ENCODE assay signal across 9 cellular contexts in genomic region chr17:37392024-37392590, GRCh38. TPM values are rescaled to one million over a fixed set of nuclear protein-coding genes. Genes with fewer than 3 reads are reported as not detected.
A peak's percentile ranks its signal among the peaks of the same experiment; 100 is the strongest.
DNase-seq lines count a peak whose midpoint lies in the region; ATAC-seq, FAIRE-seq and TF ChIP-seq lines count a peak whose summit lies in the region.
"Had no signal": no experiment of that assay in that cellular context is flagged by ENCODE, and none has a peak within 500 bp of the region (broad histone marks: within the 10 kb centered on the region; RNA-seq: fewer than 3 reads in every experiment).

No MANE protein-coding gene starts in this region.

- ATAC-seq in GM19463 (IDR thresholded peaks at IDR 0.05; ENCODE audit: unreplicated experiment) (peak; percentile 48), left cardiac atrium (peak; percentile 61 to 92), HG03571 (IDR thresholded peaks at IDR 0.05; ENCODE audit: unreplicated experiment) (no peak)

- intact Hi-C loops in left cardiac atrium (cut with DNase I): no loop called here

- in situ Hi-C loops in ACHN (cut with HindIII; ENCODE audit: low pct_ligation_motif_present, low pct_unique_long_range_greater_than_20kb, low sequenced_read_pairs): no loop called here

- H3K9me3 Mint-ChIP-seq in T-helper 1 cell treated with Interleukin-12 subunit alpha and Interleukin-12 subunit beta and Interleukin-4 antibody, amounts not matched to agents 30 μg/mL and 1 μg/mL, for 36 hours: no peaks in the 10 kb centered on the region
- H3K9me3 Mint-ChIP-seq in activated naive CD4-positive, alpha-beta T cell treated with anti-CD3 and anti-CD28 coated beads, Interleukin-2, amount 10 ng/mL, durations not matched to agents 7 days and 5 days: no peaks in the 10 kb centered on the region

- CTCF ChIA-PET in activated naive CD4-positive, alpha-beta T cell treated with anti-CD3 and anti-CD28 coated beads, Interleukin-2, amount 10 ng/mL, durations not matched to agents 7 days and 5 days (lab: Charles Lee): interaction anchor here (1.0 to 3.6 kb wide), 2 partner anchors 9 to 19 kb away, joined by 5 to 22 read pairs; no protein-coding TSS in a partner anchor

- no peaks in the 10 kb centered on the region for H3K27me3 Mint-ChIP-seq in T-helper 1 cell treated with Interleukin-12 subunit alpha and Interleukin-12 subunit beta and Interleukin-4 antibody, amounts not matched to agents 30 μg/mL and 1 μg/mL, for 36 hours (ENCODE audit: low read depth)
- H3K27me3 Mint-ChIP-seq in activated naive CD4-positive, alpha-beta T cell treated with anti-CD3 and anti-CD28 coated beads, Interleukin-2, amount 10 ng/mL, durations not matched to agents 7 days and 5 days: no peaks in the 10 kb centered on the region

- peaks cover 19% of the 10 kb centered on the region for H3K4me1 Mint-ChIP-seq in T-helper 1 cell treated with Interleukin-12 subunit alpha and Interleukin-12 subunit beta and Interleukin-4 antibody, amounts not matched to agents 30 μg/mL and 1 μg/mL, for 36 hours (ENCODE audit: low read depth)
- H3K4me1 Mint-ChIP-seq in activated naive CD4-positive, alpha-beta T cell treated with anti-CD3 and anti-CD28 coated beads, Interleukin-2, amount 10 ng/mL, durations not matched to agents 7 days and 5 days: peaks cover 23% of the 10 kb centered on the region

- TF ChIP-seq CTCF in D721Med (IDR thresholded peaks at IDR 0.05; ENCODE audit: insufficient read depth, missing control alignments): no peak

- H3K36me3 Mint-ChIP-seq in T-helper 1 cell treated with Interleukin-12 subunit alpha and Interleukin-12 subunit beta and Interleukin-4 antibody, amounts not matched to agents 30 μg/mL and 1 μg/mL, for 36 hours (ENCODE audit: low read depth): no peaks in the 10 kb centered on the region
- H3K36me3 Mint-ChIP-seq in activated naive CD4-positive, alpha-beta T cell treated with anti-CD3 and anti-CD28 coated beads, Interleukin-2, amount 10 ng/mL, durations not matched to agents 7 days and 5 days: no peaks in the 10 kb centered on the region

- no peak overlapping the region for H3K4me3 Mint-ChIP-seq in T-helper 1 cell treated with Interleukin-12 subunit alpha and Interleukin-12 subunit beta and Interleukin-4 antibody, amounts not matched to agents 30 μg/mL and 1 μg/mL, for 36 hours
- H3K4me3 Mint-ChIP-seq in activated naive CD4-positive, alpha-beta T cell treated with anti-CD3 and anti-CD28 coated beads, Interleukin-2, amount 10 ng/mL, durations not matched to agents 7 days and 5 days: no peak overlapping the region

- no peak for FAIRE-seq in D721Med (lab: Jason Lieb, UNC)
- FAIRE-seq in H54 (lab: Jason Lieb, UNC): no peak

- H3K27ac Mint-ChIP-seq in T-helper 1 cell treated with Interleukin-12 subunit alpha and Interleukin-12 subunit beta and Interleukin-4 antibody, amounts not matched to agents 30 μg/mL and 1 μg/mL, for 36 hours: peak overlapping the region; percentile 8
- H3K27ac Mint-ChIP-seq in activated naive CD4-positive, alpha-beta T cell treated with anti-CD3 and anti-CD28 coated beads, Interleukin-2, amount 10 ng/mL, durations not matched to agents 7 days and 5 days: no peak overlapping the region

- peak; percentile 91 for DNase-seq in ACHN
- no peak for DNase-seq in left cardiac atrium
- no peak for DNase-seq in activated naive CD4-positive, alpha-beta T cell treated with anti-CD3 and anti-CD28 coated beads, Interleukin-2, amount 10 ng/mL, durations not matched to agents 7 days and 5 days
- no peak for DNase-seq in D721Med (ENCODE audit: insufficient read length, low spot score)
- no peak for DNase-seq in H54 (ENCODE audit: insufficient read length, low spot score)
- DNase-seq: NCI-H510A had no signal

- no peak for TF ChIP-seq POLR2A in H54 (IDR thresholded peaks at IDR 0.05; ENCODE audit: low read depth, low read length)

RNA-seq across cellular contexts. Expression of gene ACACA, which starts 14.5 kb away (rescaled TPM):
- 10 to 100 TPM; 28.1 to 49.6 TPM for total RNA-seq in left cardiac atrium

RNA-seq across cellular contexts. Expression of gene TADA2A, which starts 14.6 kb away (rescaled TPM):
- total RNA-seq in left cardiac atrium: 10 to 100 TPM; 13.5 to 18.9 TPM

RNA-seq across cellular contexts. Expression of gene C17orf78, which starts 16.3 kb away (rescaled TPM):
- not detected for total RNA-seq in left cardiac atrium
